ENCODE assay signal across 11 cellular contexts in the genomic region with DNA sequence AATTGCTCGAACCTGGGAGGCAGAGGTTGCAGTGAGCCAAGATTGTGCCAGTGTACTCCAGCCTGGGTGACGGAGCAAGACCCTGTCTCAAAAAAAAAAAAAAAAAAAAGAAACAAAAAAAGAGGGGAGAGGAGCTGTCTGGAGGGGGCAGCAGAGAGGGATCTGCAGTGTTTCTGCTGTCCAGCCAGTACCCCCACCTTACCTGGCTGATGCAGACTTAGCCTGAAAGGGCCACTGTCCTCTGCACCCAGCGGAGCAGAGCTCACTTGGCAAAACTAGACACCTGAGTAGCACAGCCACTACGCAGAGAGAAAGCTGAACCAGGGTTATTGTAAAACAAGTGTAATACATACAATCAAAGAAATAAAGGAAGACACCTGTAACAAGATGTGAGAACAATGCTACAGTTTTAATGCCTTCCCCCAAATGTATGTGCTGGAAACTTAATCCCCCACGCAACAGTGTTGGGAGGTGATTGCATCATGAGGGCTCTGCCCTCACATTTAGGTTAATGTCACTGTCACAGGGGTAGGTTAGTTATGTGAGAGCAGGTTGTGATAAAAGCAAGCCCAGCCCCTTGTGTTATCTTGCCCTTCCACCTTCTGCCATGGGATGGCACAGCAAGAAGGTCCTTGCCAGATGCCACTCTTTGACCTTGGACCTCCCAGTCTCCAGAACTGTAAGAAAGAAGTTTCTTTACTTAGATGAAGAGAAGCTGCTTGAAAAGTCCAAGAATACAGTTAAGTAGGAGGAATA.
DNase-seq lines count a peak whose midpoint lies in the region; ATAC-seq and TF ChIP-seq lines count a peak whose summit lies in the region.
"Had no signal": no experiment of that assay in that cellular context is flagged by ENCODE, and none has a peak within 500 bp of the region (broad histone marks: within the 10 kb centered on the region; RNA-seq: fewer than 3 reads in every experiment).

No MANE protein-coding gene starts in this region.

- H3K36me3 ChIP-seq in naive thymus-derived CD4-positive, alpha-beta T cell (ENCODE audit: control insufficient read depth in 2 of 3, insufficient read depth in 3 of 3, low read length in 3 of 3) = peaks cover 0 to 16% (median 0%) of the 10 kb centered on the region in 3 experiments
- no peaks in the 10 kb centered on the region for H3K36me3 ChIP-seq in uterus

- no peaks in the 10 kb centered on the region for H3K27me3 Mint-ChIP-seq in activated T-helper 17 cell treated with anti-CD3 and anti-CD28 coated beads, Interleukin-2, amount 50 U/mL, for 72 hours
- no peaks in the 10 kb centered on the region for H3K27me3 Mint-ChIP-seq in naive thymus-derived CD4-positive, alpha-beta T cell

- CTCF ChIA-PET in naive thymus-derived CD4-positive, alpha-beta T cell (lab: Charles Lee) = no interaction called here

- no peak for ATAC-seq in activated T-helper 17 cell treated with anti-CD3 and anti-CD28 coated beads, Interleukin-2, amount 50 U/mL, for 72 hours (replicated peaks)
- no peak for ATAC-seq in naive thymus-derived CD4-positive, alpha-beta T cell

- peaks cover 13% of the 10 kb centered on the region for H3K4me1 Mint-ChIP-seq in activated T-helper 17 cell treated with anti-CD3 and anti-CD28 coated beads, Interleukin-2, amount 50 U/mL, for 72 hours
- peaks cover 36 to 87% (median 80%) of the 10 kb centered on the region in 7 donors for H3K4me1 Mint-ChIP-seq in naive thymus-derived CD4-positive, alpha-beta T cell

- H3K4me3 Mint-ChIP-seq in activated T-helper 17 cell treated with anti-CD3 and anti-CD28 coated beads, Interleukin-2, amount 50 U/mL, for 72 hours = no peak overlapping the region
- H3K4me3 Mint-ChIP-seq in naive thymus-derived CD4-positive, alpha-beta T cell = peak overlapping the region in 1 of 10 donors; percentile 5

- peaks cover 21% of the 10 kb centered on the region for H3K36me3 Mint-ChIP-seq in activated T-helper 17 cell treated with anti-CD3 and anti-CD28 coated beads, Interleukin-2, amount 50 U/mL, for 72 hours (ENCODE audit: low read depth)
- H3K36me3 Mint-ChIP-seq in naive thymus-derived CD4-positive, alpha-beta T cell = peaks cover 12 to 55% (median 26%) of the 10 kb centered on the region in 5 donors

- H3K9me3 ChIP-seq in naive thymus-derived CD4-positive, alpha-beta T cell (ENCODE audit: control insufficient read depth in 2 of 3, low read length in 3 of 3) = no peaks in the 10 kb centered on the region
- H3K9me3 ChIP-seq in uterus = no peaks in the 10 kb centered on the region

- POLR2A ChIA-PET in naive thymus-derived CD4-positive, alpha-beta T cell (lab: Charles Lee) = interaction anchor here (0.8 to 1.2 kb wide), 3 partner anchors 13 to 100 kb away, joined by 4 read pairs; no protein-coding TSS in a partner anchor

- H3K4me1 ChIP-seq in naive thymus-derived CD4-positive, alpha-beta T cell (ENCODE audit: control insufficient read depth in 2 of 2, insufficient read depth in 2 of 2, low read length in 2 of 2) = peaks cover 11 to 41% of the 10 kb centered on the region in 2 donors
- no peaks in the 10 kb centered on the region for H3K4me1 ChIP-seq in uterus

- H3K27me3 ChIP-seq in naive thymus-derived CD4-positive, alpha-beta T cell (ENCODE audit: control insufficient read depth in 2 of 2, insufficient read depth in 2 of 2, low read length in 2 of 2) = no peaks in the 10 kb centered on the region
- no peaks in the 10 kb centered on the region for H3K27me3 ChIP-seq in uterus

- H3K27ac ChIP-seq in naive thymus-derived CD4-positive, alpha-beta T cell (ENCODE audit: low read depth, low read length) = no peak overlapping the region
- no peak overlapping the region for H3K27ac ChIP-seq in uterus

- no peak overlapping the region for H3K4me3 ChIP-seq in HFF-Myc (replicated peaks; ENCODE audit: low read depth, low read length)
- no peak overlapping the region for H3K4me3 ChIP-seq in naive thymus-derived CD4-positive, alpha-beta T cell (ENCODE audit: low read length)
- no peak overlapping the region for H3K4me3 ChIP-seq in uterus

- peak overlapping the region; percentile 53 for H3K27ac Mint-ChIP-seq in activated T-helper 17 cell treated with anti-CD3 and anti-CD28 coated beads, Interleukin-2, amount 50 U/mL, for 72 hours
- peak overlapping the region; percentile 52 to 90 (median 80) for H3K27ac Mint-ChIP-seq in naive thymus-derived CD4-positive, alpha-beta T cell

- DNase-seq in NCI-H82 (lab: John Stamatoyannopoulos, UW) (peak; percentile 10), NCI-H82 treated with DMSO at 0.1 percent for 48 hours (lab: John Stamatoyannopoulos, UW; ENCODE audit: unreplicated experiment) (no peak), HFF-Myc (ENCODE audit: extremely low read depth, low read depth) (no peak), uterus (no peak), NCI-H1417 (lab: John Stamatoyannopoulos, UW) (no peak), amygdala (lab: John Stamatoyannopoulos, UW) (no peak)
- DNase-seq in naive thymus-derived CD4-positive, alpha-beta T cell = no peak
- DNase-seq: anterior cingulate cortex; NCI-H510A treated with DMSO at 0.1 percent for 48 hours; stimulated activated CD4-positive, alpha-beta T cell treated with anti-CD3 and anti-CD28 coated beads, Interleukin-2, amount 100 ng/mL, for 48 hours had no signal

- H3K9me3 Mint-ChIP-seq in activated T-helper 17 cell treated with anti-CD3 and anti-CD28 coated beads, Interleukin-2, amount 50 U/mL, for 72 hours = no peaks in the 10 kb centered on the region
- H3K9me3 Mint-ChIP-seq in naive thymus-derived CD4-positive, alpha-beta T cell = peaks cover 0 to 4% (median 0%) of the 10 kb centered on the region in 11 donors

- intact Hi-C loops in naive thymus-derived CD4-positive, alpha-beta T cell (cut with micrococcal nuclease) = loop anchor here in 1 of 2 donors (5.0 kb wide), 1 partner anchor 36 kb away; no protein-coding TSS in a partner anchor
- intact Hi-C loops in uterus (cut with DNase I; ENCODE audit: low total_unique reads) = no loop called here

- no peak for TF ChIP-seq POLR2A in uterus (IDR thresholded peaks at IDR 0.05)

- TF ChIP-seq CTCF in HFF-Myc (IDR thresholded peaks at IDR 0.05; ENCODE audit: low read depth, low read length, missing control alignments) (peak; percentile 19), uterus (IDR thresholded peaks at IDR 0.05) (no peak)
